8 cellular contexts compared by ENCODE assay signal in genomic region chr22:31637938-31638618, GRCh38. TPM values are rescaled to one million over a fixed set of nuclear protein-coding genes. Genes with fewer than 3 reads are reported as not detected.
DNase-seq lines count a peak whose midpoint lies in the region; ATAC-seq and TF ChIP-seq lines count a peak whose summit lies in the region.

No MANE protein-coding gene starts in this region.

- H4K20me1 ChIP-seq in fibroblast of lung (ENCODE audit: control insufficient read depth, extremely low read depth, insufficient read depth, low read length), result no peaks in the 10 kb centered on the region

- H3K27me3 ChIP-seq in fibroblast of lung (ENCODE audit: control insufficient read depth, insufficient read depth, low read length) (no peaks in the 10 kb centered on the region), skeletal muscle satellite cell (ENCODE audit: control insufficient read depth, insufficient read depth, low read length) (no peaks in the 10 kb centered on the region)

- H3K9ac ChIP-seq in fibroblast of lung (ENCODE audit: insufficient read depth, low read length), result peak overlapping the region; percentile 41
- no peak overlapping the region for H3K9ac ChIP-seq in skeletal muscle satellite cell (ENCODE audit: low read depth, low read length)

- peak overlapping the region; percentile 17 for H3K27ac ChIP-seq in fibroblast of lung (ENCODE audit: insufficient read depth, low read length)

- H2AFZ ChIP-seq in fibroblast of lung (ENCODE audit: low read length), result no peak overlapping the region

- no peak overlapping the region for H3K4me3 ChIP-seq in fibroblast of lung (replicated peaks in 1 of 4; ENCODE audit: control extremely low read depth in 1 of 4, insufficient read depth in 1 of 4, low read depth in 3 of 4, low read length in 4 of 4)
- no peak overlapping the region for H3K4me3 ChIP-seq in skeletal muscle satellite cell (ENCODE audit: low read length)

- H3K4me2 ChIP-seq in fibroblast of lung (ENCODE audit: extremely low read depth, insufficient read depth, low read length), result no peak overlapping the region
- H3K4me2 ChIP-seq in skeletal muscle satellite cell (ENCODE audit: low read length), result peak overlapping the region; percentile 60

- in situ Hi-C loops in G401 (cut with HindIII; ENCODE audit: low sequenced_read_pairs), result no loop called here

- H3K9me3 ChIP-seq in fibroblast of lung (ENCODE audit: control insufficient read depth, insufficient read depth, low read depth, low read length) (no peaks in the 10 kb centered on the region), skeletal muscle satellite cell (replicated peaks; ENCODE audit: low read length) (no peaks in the 10 kb centered on the region)

- DNase-seq in EL (peak; percentile 51), SIG-M5 (lab: John Stamatoyannopoulos, UW) (peak; percentile 59), fibroblast of lung (ENCODE audit: low read depth in 2 of 2) (no peak), G401 (ENCODE audit: low spot score) (no peak)

- H3K4me1 ChIP-seq in fibroblast of lung (ENCODE audit: control insufficient read depth, extremely low read depth, insufficient read depth, low read length) (peaks cover 7% of the 10 kb centered on the region), skeletal muscle satellite cell (ENCODE audit: control insufficient read depth, insufficient read depth, low read length) (peaks cover 18% of the 10 kb centered on the region)

- H3K36me3 ChIP-seq in fibroblast of lung (ENCODE audit: control insufficient read depth, insufficient read depth, low read length) (no peaks in the 10 kb centered on the region), skeletal muscle satellite cell (ENCODE audit: insufficient read depth, low read length) (peaks cover 5% of the 10 kb centered on the region)

- no peak for TF ChIP-seq CTCF in fibroblast of lung (conservative IDR thresholded peaks at IDR 0.05 in 1 of 2, IDR thresholded peaks at IDR 0.05 in 1 of 2; ENCODE audit: low read depth in 1 of 2, low read length in 2 of 2)

- peak; percentile 45 for ATAC-seq in GM21737 (IDR thresholded peaks at IDR 0.05; ENCODE audit: unreplicated experiment)
- ATAC-seq in GM18517 (IDR thresholded peaks at IDR 0.05; ENCODE audit: unreplicated experiment), result no peak
- ATAC-seq in HG03439 (IDR thresholded peaks at IDR 0.05; ENCODE audit: unreplicated experiment), result no peak

- H3K79me2 ChIP-seq in fibroblast of lung (ENCODE audit: control insufficient read depth, insufficient read depth, low read length), result peaks cover 5% of the 10 kb centered on the region

RNA-seq across cellular contexts. Expression of gene PISD, which starts 23.9 kb away (rescaled TPM):
- total RNA-seq in fibroblast of lung, result 20.5 and 25.6 TPM in 2 replicates
- polyA plus RNA-seq in fibroblast of lung, result 21.1 and 24.5 TPM in 2 replicates
- polyA plus RNA-seq in fibroblast of lung (2012), result 22.0 and 27.1 TPM in 2 replicates
- 49.4 and 70.1 TPM in 2 replicates for polyA minus RNA-seq in fibroblast of lung (ENCODE audit: low replicate concordance)
- 28.4 and 44.6 TPM in 2 replicates for total RNA-seq in skeletal muscle satellite cell (2012; rRNA removed)
- 46.1 and 75.3 TPM in 2 replicates for total RNA-seq in G401 (2014; rRNA removed; shearing (Covaris generic))

Comparison
In these comparisons a context has a peak if more than half of its experiments do, and no peak if none do; other contexts are left out.
1. DNase-seq: peak in EL (single experiment) and SIG-M5 (single experiment); none in fibroblast of lung (0 of 2) and G401 (single experiment).